ENCODE assay signal across 11 cellular contexts in the genomic region with DNA sequence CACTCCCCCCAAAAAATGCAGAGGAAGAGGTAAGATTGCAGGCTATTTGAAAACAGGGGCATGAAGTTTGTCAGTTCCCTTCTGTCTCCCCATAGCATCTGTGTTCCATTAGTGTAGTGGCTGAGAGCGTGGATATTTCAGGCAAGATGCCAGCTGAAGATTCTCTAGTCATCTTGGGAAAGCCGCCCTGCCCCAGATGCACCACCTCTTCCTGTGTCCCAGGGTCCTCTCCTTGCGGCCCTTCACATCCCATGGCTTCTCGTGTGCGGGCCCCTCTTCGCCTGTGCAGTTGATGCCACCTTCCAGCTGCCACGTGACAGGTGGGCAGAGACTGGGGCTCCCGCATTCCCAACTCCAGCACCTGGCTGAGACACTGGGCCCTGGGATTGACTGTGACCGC. TPM values are rescaled to one million over a fixed set of nuclear protein-coding genes. Genes with fewer than 3 reads are reported as not detected.
DNase-seq lines count a peak whose midpoint lies in the region; ATAC-seq and TF ChIP-seq lines count a peak whose summit lies in the region.
"Had no signal": no experiment of that assay in that cellular context is flagged by ENCODE, and none has a peak within 500 bp of the region (broad histone marks: within the 10 kb centered on the region; RNA-seq: fewer than 3 reads in every experiment).

No MANE protein-coding gene starts in this region.

- ATAC-seq in heart left ventricle (no peak), Right ventricle myocardium superior (ENCODE audit: poor library complexity) (no peak), GM21529 (IDR thresholded peaks at IDR 0.05; ENCODE audit: unreplicated experiment) (no peak)
- no peak for ATAC-seq in activated T-helper 17 cell treated with anti-CD3 and anti-CD28 coated beads, Interleukin-2, amount 50 U/mL, for 72 hours (replicated peaks)
- ATAC-seq: body of pancreas had no signal

- H3K9me3 ChIP-seq in heart left ventricle (no peaks in the 10 kb centered on the region), right atrium auricular region (no peaks in the 10 kb centered on the region)
- H3K9me3 ChIP-seq: body of pancreas had no signal

- no peak for TF ChIP-seq POLR2A in heart left ventricle (IDR thresholded peaks at IDR 0.05)

- WGBS in heart left ventricle, 4 donors = 83 to 86% (median 85%) methylated on average over 9 of the region's 9 CpGs

- peaks cover 0 to 90% (median 53%) of the 10 kb centered on the region in 12 donors for H3K4me1 ChIP-seq in heart left ventricle
- H3K4me1 ChIP-seq in right atrium auricular region = peaks cover 0 to 61% of the 10 kb centered on the region in 2 donors

- no peak overlapping the region for H3K4me3 ChIP-seq in heart left ventricle
- no peak overlapping the region for H3K4me3 ChIP-seq in right atrium auricular region
- H3K4me3 ChIP-seq: body of pancreas, lung had no signal

- no peak overlapping the region for H3K4me3 Mint-ChIP-seq in activated T-helper 17 cell treated with anti-CD3 and anti-CD28 coated beads, Interleukin-2, amount 50 U/mL, for 72 hours
- H3K4me3 Mint-ChIP-seq in type B pancreatic cell = peak overlapping the region; percentile 19

- intact Hi-C loops in heart left ventricle (cut with DNase I) (loop anchor here in 5 of 10 donors (5.0 kb wide), 2 partner anchors 37 to 42 kb away; a partner anchor contains a TSS), Right ventricle myocardium superior (cut with DNase I) (no loop called here)

- peaks cover 44% of the 10 kb centered on the region for H3K36me3 Mint-ChIP-seq in activated T-helper 17 cell treated with anti-CD3 and anti-CD28 coated beads, Interleukin-2, amount 50 U/mL, for 72 hours (ENCODE audit: low read depth)
- peaks cover 12% of the 10 kb centered on the region for H3K36me3 Mint-ChIP-seq in type B pancreatic cell

- H3K27me3 ChIP-seq in heart left ventricle (no peaks in the 10 kb centered on the region), right atrium auricular region (no peaks in the 10 kb centered on the region)
- H3K27me3 ChIP-seq: body of pancreas had no signal

- peaks cover 0 to 38% (median 32%) of the 10 kb centered on the region in 9 donors for H3K36me3 ChIP-seq in heart left ventricle
- H3K36me3 ChIP-seq in right atrium auricular region = peaks cover 25% of the 10 kb centered on the region

- peaks cover 39% of the 10 kb centered on the region for H3K4me1 Mint-ChIP-seq in activated T-helper 17 cell treated with anti-CD3 and anti-CD28 coated beads, Interleukin-2, amount 50 U/mL, for 72 hours
- peaks cover 32% of the 10 kb centered on the region for H3K4me1 Mint-ChIP-seq in type B pancreatic cell (ENCODE audit: unreplicated experiment)

- DNase-seq in heart left ventricle = no peak
- no peak for DNase-seq in Right ventricle myocardium superior
- DNase-seq in right atrium auricular region (ENCODE audit: low spot score) = no peak
- DNase-seq in type B pancreatic cell (ENCODE audit: extremely low spot score, unreplicated experiment) = no peak
- no peak for DNase-seq in NCI-H82 treated with DMSO at 0.1 percent for 48 hours (lab: John Stamatoyannopoulos, UW; ENCODE audit: unreplicated experiment)
- no peak for DNase-seq in NCI-H774 (lab: John Stamatoyannopoulos, UW)
- DNase-seq: body of pancreas, C1 segment of cervical spinal cord had no signal

- peak overlapping the region in 7 of 12 donors; percentile 1 to 96 (median 79) for H3K27ac ChIP-seq in heart left ventricle
- H3K27ac ChIP-seq in right atrium auricular region = peak overlapping the region; percentile 69 to 75
- H3K27ac ChIP-seq: body of pancreas had no signal

- no peaks in the 10 kb centered on the region for H3K27me3 Mint-ChIP-seq in activated T-helper 17 cell treated with anti-CD3 and anti-CD28 coated beads, Interleukin-2, amount 50 U/mL, for 72 hours
- no peaks in the 10 kb centered on the region for H3K27me3 Mint-ChIP-seq in type B pancreatic cell

- no peaks in the 10 kb centered on the region for H3K9me3 Mint-ChIP-seq in activated T-helper 17 cell treated with anti-CD3 and anti-CD28 coated beads, Interleukin-2, amount 50 U/mL, for 72 hours
- H3K9me3 Mint-ChIP-seq in type B pancreatic cell = no peaks in the 10 kb centered on the region

- peak overlapping the region; percentile 65 for H3K27ac Mint-ChIP-seq in activated T-helper 17 cell treated with anti-CD3 and anti-CD28 coated beads, Interleukin-2, amount 50 U/mL, for 72 hours
- H3K27ac Mint-ChIP-seq in type B pancreatic cell = no peak overlapping the region

- TF ChIP-seq CTCF in heart left ventricle (IDR thresholded peaks at IDR 0.05) (no peak), right atrium auricular region (IDR thresholded peaks at IDR 0.05) (no peak), type B pancreatic cell (conservative IDR thresholded peaks at IDR 0.05) (no peak)

RNA-seq across cellular contexts. Expression of a gene that starts 16.1 kb away (rescaled TPM):
- 100 to 1,000 TPM in 5 of 9 donors, 10 to 100 TPM in 4; 71.8 to 134 (median 103) TPM for total RNA-seq in heart left ventricle
- 100 to 1,000 TPM in 1 of 2 donors, 10 to 100 TPM in 1; 18.6 to 124 TPM for polyA plus RNA-seq in heart left ventricle
- total RNA-seq in Right ventricle myocardium superior = 67.3 TPM
- total RNA-seq in activated T-helper 17 cell treated with anti-CD3 and anti-CD28 coated beads, Interleukin-2, amount 50 U/mL, for 72 hours = 10 to 100 TPM; 23.8 to 25.4 TPM
- 10 to 100 TPM; 88.9 to 95.2 TPM for total RNA-seq in right atrium auricular region
- total RNA-seq in type B pancreatic cell (ENCODE audit: low replicate concordance) = 40.5 and 58.3 TPM in 2 replicates

RNA-seq across cellular contexts. Expression of a gene that starts 16.4 kb away (rescaled TPM):
- total RNA-seq in heart left ventricle (100 to 1,000 TPM in 2 of 9 donors, 10 to 100 TPM in 7; 57.7 to 109 (median 68.7) TPM), Right ventricle myocardium superior (62.3 TPM), right atrium auricular region (10 to 100 TPM; 77.0 to 79.7 TPM), type B pancreatic cell (ENCODE audit: low replicate concordance) (68.9 and 69.7 TPM in 2 replicates)
- 10 to 100 TPM; 20.5 to 94.0 TPM for polyA plus RNA-seq in heart left ventricle
- 10 to 100 TPM; 71.4 to 81.3 TPM for total RNA-seq in activated T-helper 17 cell treated with anti-CD3 and anti-CD28 coated beads, Interleukin-2, amount 50 U/mL, for 72 hours

RNA-seq across cellular contexts. Expression of a gene that starts 41.0 kb away (rescaled TPM):
- total RNA-seq in heart left ventricle (100 to 1,000 TPM; 148 to 526 (median 188) TPM), Right ventricle myocardium superior (179 TPM), right atrium auricular region (100 to 1,000 TPM; 128 to 163 TPM), type B pancreatic cell (ENCODE audit: low replicate concordance) (133 and 146 TPM in 2 replicates)
- 100 to 1,000 TPM in 1 of 2 donors, 10 to 100 TPM in 1; 58.3 to 520 TPM for polyA plus RNA-seq in heart left ventricle
- 100 to 1,000 TPM; 140 to 190 TPM for total RNA-seq in activated T-helper 17 cell treated with anti-CD3 and anti-CD28 coated beads, Interleukin-2, amount 50 U/mL, for 72 hours

RNA-seq across cellular contexts. Expression of a gene that starts 55.7 kb away (rescaled TPM):
- total RNA-seq in heart left ventricle = 10 to 100 TPM; 54.6 to 85.5 (median 66.6) TPM
- 10 to 100 TPM; 38.8 to 71.2 TPM for polyA plus RNA-seq in heart left ventricle
- 50.1 TPM for total RNA-seq in Right ventricle myocardium superior
- 100 to 1,000 TPM; 155 to 198 TPM for total RNA-seq in activated T-helper 17 cell treated with anti-CD3 and anti-CD28 coated beads, Interleukin-2, amount 50 U/mL, for 72 hours
- 10 to 100 TPM; 42.2 to 68.8 TPM for total RNA-seq in right atrium auricular region
- 136 and 184 TPM in 2 replicates for total RNA-seq in type B pancreatic cell (ENCODE audit: low replicate concordance)
